Comparison of ENCODE assay signal across 21 cellular contexts in the genomic region with DNA sequence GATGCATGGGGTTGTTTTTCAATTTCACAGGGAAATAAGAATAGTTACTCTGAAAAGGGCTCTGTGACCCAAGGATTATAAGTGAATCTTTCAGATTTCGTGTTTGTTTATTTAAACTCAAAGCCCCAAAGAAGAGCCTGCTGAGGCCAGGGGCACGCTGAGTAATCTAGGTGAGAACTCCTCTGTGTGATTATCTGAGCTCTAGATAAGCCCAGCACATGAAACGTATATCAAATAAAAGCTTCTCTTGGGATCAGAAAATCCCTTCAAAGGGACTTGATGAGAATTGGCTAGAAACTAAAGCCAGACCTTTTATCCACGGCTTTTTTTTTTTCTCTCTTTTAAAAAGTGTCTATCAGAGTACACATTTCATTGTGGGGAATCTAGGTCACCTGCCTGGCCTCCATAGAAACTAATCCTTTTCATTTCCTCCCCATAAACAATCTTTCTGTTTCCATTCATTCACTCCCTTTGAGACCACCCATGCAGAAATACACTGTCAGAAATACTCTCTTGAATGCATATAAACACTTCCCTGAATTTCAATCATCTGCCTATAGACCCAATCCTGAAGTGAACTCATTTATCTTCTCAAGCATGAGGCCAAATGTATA.
DNase-seq lines count a peak whose midpoint lies in the region; ATAC-seq lines count a peak whose summit lies in the region.
"Had no signal": no experiment of that assay in that cellular context is flagged by ENCODE, and none has a peak within 500 bp of the region (broad histone marks: within the 10 kb centered on the region; RNA-seq: fewer than 3 reads in every experiment).

No MANE protein-coding gene starts in this region.

- DNase-seq in DMS153 treated with DMSO at 0.1 percent for 48 hours (lab: John Stamatoyannopoulos, UW; ENCODE audit: unreplicated experiment): peak; percentile 60
- peak; percentile 99 for DNase-seq in NCI-H1092 treated with DMSO at 0.1 percent for 48 hours (lab: John Stamatoyannopoulos, UW)
- DNase-seq in NCI-H345 treated with DMSO at 0.1 percent for 48 hours (lab: John Stamatoyannopoulos, UW; ENCODE audit: unreplicated experiment): peak; percentile 99
- DNase-seq in left kidney (ENCODE audit: low read depth, low spot score): peak; percentile 48
- no peak for DNase-seq in activated CD4-positive, alpha-beta T cell treated with anti-CD3 and anti-CD28 coated beads for 48 hours
- DNase-seq in activated CD8-positive, alpha-beta memory T cell treated with anti-CD3 and anti-CD28 coated beads for 24 hours: no peak
- DNase-seq: activated B cell treated with CpG ODN at 0.5 μM for 24 hours; activated CD4-positive, alpha-beta memory T cell treated with anti-CD3 and anti-CD28 coated beads, Interleukin-2, amount 10 ng/mL, durations not matched to agents 7 days and 5 days; activated gamma-delta T cell treated with Interleukin-2 at 50 U/mL for 16 hours; CD4-positive, alpha-beta memory T cell; colonic mucosa; DND-41; H9; left cardiac atrium; naive thymus-derived CD8-positive, alpha-beta T cell; NCI-H226; posterior cingulate gyrus; stimulated activated naive CD4-positive, alpha-beta T cell; thyroid gland had no signal

- no peak for ATAC-seq in HG02678 (IDR thresholded peaks at IDR 0.05; ENCODE audit: unreplicated experiment)
- no peak for ATAC-seq in HG03196 (IDR thresholded peaks at IDR 0.05; ENCODE audit: unreplicated experiment)
- ATAC-seq: left cardiac atrium; naive thymus-derived CD8-positive, alpha-beta T cell had no signal

Comparison
In these comparisons a context has a peak if more than half of its experiments do, and no peak if none do; other contexts are left out.
1. DNase-seq: peak in DMS153 treated with DMSO at 0.1 percent for 48 hours (single experiment), NCI-H1092 treated with DMSO at 0.1 percent for 48 hours (single experiment), NCI-H345 treated with DMSO at 0.1 percent for 48 hours (single experiment) and left kidney (single experiment); none in activated CD4-positive, alpha-beta T cell treated with anti-CD3 and anti-CD28 coated beads for 48 hours (single experiment) and activated CD8-positive, alpha-beta memory T cell treated with anti-CD3 and anti-CD28 coated beads for 24 hours (single experiment).